15 cellular contexts compared by ENCODE assay signal in the genomic region with DNA sequence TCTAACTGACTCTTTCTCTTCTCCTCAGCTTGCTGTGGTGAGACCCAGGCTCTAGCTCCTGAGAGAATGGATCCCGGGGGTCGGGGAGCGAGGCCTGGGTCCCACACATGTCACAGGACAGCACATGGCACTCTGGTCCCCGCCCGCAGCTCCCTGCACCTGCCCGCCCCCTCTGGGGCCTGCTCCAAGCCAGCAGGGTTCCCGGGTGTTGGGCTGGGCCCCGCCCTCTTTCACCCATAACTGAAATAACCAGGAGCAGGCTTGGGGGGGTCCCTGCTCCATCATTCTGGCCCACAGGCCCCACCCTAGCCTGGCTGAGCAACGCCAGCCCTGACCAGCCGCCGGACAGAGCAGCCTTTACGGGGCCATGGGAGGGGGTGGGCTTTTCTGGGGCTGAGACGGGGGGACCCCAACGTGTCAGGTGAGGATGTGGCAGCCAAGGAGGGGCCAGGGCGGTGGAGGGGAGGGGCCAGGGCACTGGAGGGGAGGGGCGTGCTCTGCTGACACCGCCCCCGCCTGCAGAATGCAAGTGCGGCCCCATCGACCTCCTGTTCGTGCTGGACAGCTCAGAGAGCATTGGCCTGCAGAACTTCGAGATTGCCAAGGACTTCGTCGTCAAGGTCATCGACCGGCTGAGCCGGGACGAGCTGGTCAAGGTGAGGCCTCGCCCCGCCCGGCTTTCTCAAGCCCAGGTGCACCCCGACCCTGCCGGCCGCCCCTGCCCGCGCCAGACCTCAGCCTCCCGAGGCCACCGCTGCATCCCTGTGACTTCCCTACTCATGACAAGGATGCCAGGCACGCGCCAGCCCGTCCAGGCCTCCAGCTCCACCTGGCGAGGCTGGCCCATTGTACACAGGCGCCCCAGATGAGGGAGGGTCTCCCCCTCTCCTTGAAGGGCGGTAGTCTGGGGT. TPM values are rescaled to one million over a fixed set of nuclear protein-coding genes. Genes with fewer than 3 reads are reported as not detected.
DNase-seq lines count a peak whose midpoint lies in the region; ATAC-seq and TF ChIP-seq lines count a peak whose summit lies in the region.
"Had no signal": no experiment of that assay in that cellular context is flagged by ENCODE, and none has a peak within 500 bp of the region (broad histone marks: within the 10 kb centered on the region; RNA-seq: fewer than 3 reads in every experiment).

No MANE protein-coding gene starts in this region.

- peak; percentile 12 for ATAC-seq in left colon
- ATAC-seq in SK-N-SH treated with all-trans-retinoic acid at 6 μM for 48 hours: no peak
- ATAC-seq: foreskin keratinocyte, upper lobe of right lung had no signal

- H3K36me3 ChIP-seq in colonic mucosa (no peaks in the 10 kb centered on the region), testis (ENCODE audit: low read depth, missing control alignments) (no peaks in the 10 kb centered on the region)

- peak; percentile 45 for DNase-seq in activated effector memory CD4-positive, alpha-beta T cell treated with anti-CD3 and anti-CD28 coated beads, Interleukin-2, amount 50 U/mL, for 16 hours
- no peak for DNase-seq in activated effector memory CD4-positive, alpha-beta T cell treated with Interleukin-2 at 50 U/mL for 16 hours
- DNase-seq in colonic mucosa: peak; percentile 16
- DNase-seq in left colon: peak; percentile 7 to 30
- DNase-seq in testis: peak; percentile 26
- DNase-seq in SKM-1 treated with dmso at 0.1 percent for 144 hours (lab: John Stamatoyannopoulos, UW; ENCODE audit: unreplicated experiment): no peak
- no peak for DNase-seq in NCI-H1048 (lab: John Stamatoyannopoulos, UW)
- DNase-seq: activated CD4-positive, alpha-beta T cell treated with anti-CD3 and anti-CD28 coated beads, Interleukin-2, amount 10 ng/mL, durations not matched to agents 24 days and 14 days; activated naive CD8-positive, alpha-beta T cell treated with anti-CD3 and anti-CD28 coated beads for 36 hours; dermis blood vessel endothelial cell; foreskin keratinocyte; KG1; NCI-H2029; upper lobe of right lung had no signal

- H3K4me3 ChIP-seq in colonic mucosa: no peak overlapping the region
- H3K4me3 ChIP-seq in testis: no peak overlapping the region
- H3K4me3 ChIP-seq: upper lobe of right lung had no signal

- H3K27ac ChIP-seq in colonic mucosa: no peak overlapping the region
- no peak overlapping the region for H3K27ac ChIP-seq in testis
- H3K27ac ChIP-seq: foreskin keratinocyte, upper lobe of right lung had no signal

- H3K9me3 ChIP-seq in colonic mucosa (no peaks in the 10 kb centered on the region), testis (no peaks in the 10 kb centered on the region)
- H3K9me3 ChIP-seq: upper lobe of right lung had no signal

- TF ChIP-seq POLR2A in testis (IDR thresholded peaks at IDR 0.05): no peak

- no peaks in the 10 kb centered on the region for H3K27me3 ChIP-seq in colonic mucosa
- no peaks in the 10 kb centered on the region for H3K27me3 ChIP-seq in testis
- H3K27me3 ChIP-seq: foreskin keratinocyte, upper lobe of right lung had no signal

- no peak for TF ChIP-seq CTCF in colonic mucosa (IDR thresholded peaks at IDR 0.05)
- no peak for TF ChIP-seq CTCF in testis (IDR thresholded peaks at IDR 0.05)

- no peak overlapping the region for H3K9ac ChIP-seq in colonic mucosa (ENCODE audit: low read depth in 2 of 2, low read length in 2 of 2)

- intact Hi-C loops in colonic mucosa (cut with DNase I): no loop called here
- intact Hi-C loops in left colon (cut with DNase I, micrococcal nuclease): no loop called here
- intact Hi-C loops in testis (cut with DNase I; ENCODE audit: low total_unique reads): no loop called here

- 69% methylated on average over 44 of the region's 44 CpGs; no CpG with 5 or more reads in 1 of the 2 donors for WGBS in testis, 2 donors

- H3K4me1 ChIP-seq in colonic mucosa (no peaks in the 10 kb centered on the region), testis (no peaks in the 10 kb centered on the region)
- H3K4me1 ChIP-seq: foreskin keratinocyte, upper lobe of right lung had no signal

TF ChIP-seq in SK-N-SH treated with all-trans-retinoic acid at 6 μM for 48 hours, 23 proteins besides CTCF, POLR2A, EP300 and RAD21:
- TF ChIP-seq, protein P1, sequence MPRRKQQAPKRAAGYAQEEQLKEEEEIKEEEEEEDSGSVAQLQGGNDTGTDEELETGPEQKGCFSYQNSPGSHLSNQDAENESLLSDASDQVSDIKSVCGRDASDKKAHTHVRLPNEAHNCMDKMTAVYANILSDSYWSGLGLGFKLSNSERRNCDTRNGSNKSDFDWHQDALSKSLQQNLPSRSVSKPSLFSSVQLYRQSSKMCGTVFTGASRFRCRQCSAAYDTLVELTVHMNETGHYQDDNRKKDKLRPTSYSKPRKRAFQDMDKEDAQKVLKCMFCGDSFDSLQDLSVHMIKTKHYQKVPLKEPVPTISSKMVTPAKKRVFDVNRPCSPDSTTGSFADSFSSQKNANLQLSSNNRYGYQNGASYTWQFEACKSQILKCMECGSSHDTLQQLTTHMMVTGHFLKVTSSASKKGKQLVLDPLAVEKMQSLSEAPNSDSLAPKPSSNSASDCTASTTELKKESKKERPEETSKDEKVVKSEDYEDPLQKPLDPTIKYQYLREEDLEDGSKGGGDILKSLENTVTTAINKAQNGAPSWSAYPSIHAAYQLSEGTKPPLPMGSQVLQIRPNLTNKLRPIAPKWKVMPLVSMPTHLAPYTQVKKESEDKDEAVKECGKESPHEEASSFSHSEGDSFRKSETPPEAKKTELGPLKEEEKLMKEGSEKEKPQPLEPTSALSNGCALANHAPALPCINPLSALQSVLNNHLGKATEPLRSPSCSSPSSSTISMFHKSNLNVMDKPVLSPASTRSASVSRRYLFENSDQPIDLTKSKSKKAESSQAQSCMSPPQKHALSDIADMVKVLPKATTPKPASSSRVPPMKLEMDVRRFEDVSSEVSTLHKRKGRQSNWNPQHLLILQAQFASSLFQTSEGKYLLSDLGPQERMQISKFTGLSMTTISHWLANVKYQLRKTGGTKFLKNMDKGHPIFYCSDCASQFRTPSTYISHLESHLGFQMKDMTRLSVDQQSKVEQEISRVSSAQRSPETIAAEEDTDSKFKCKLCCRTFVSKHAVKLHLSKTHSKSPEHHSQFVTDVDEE (CRISPR knock-in tag; IDR thresholded peaks at IDR 0.05): no peak
- TF ChIP-seq ZNF70 (CRISPR knock-in tag; IDR thresholded peaks at IDR 0.05) (no peak), ZC3H10 (CRISPR knock-in tag; IDR thresholded peaks at IDR 0.05) (no peak), PPARA (CRISPR knock-in tag; IDR thresholded peaks at IDR 0.05; ENCODE audit: borderline replicate concordance) (no peak), TCF4 (CRISPR knock-in tag; IDR thresholded peaks at IDR 0.05; ENCODE audit: borderline replicate concordance) (no peak), ZNF8 (CRISPR knock-in tag; IDR thresholded peaks at IDR 0.05) (no peak), CREB5 (CRISPR knock-in tag; IDR thresholded peaks at IDR 0.05; ENCODE audit: low read depth) (no peak)
TF ChIP-seq in SK-N-SH treated with all-trans-retinoic acid at 6 μM for 48 hours: peak in this region for 0.

RNA-seq across cellular contexts. Expression of gene COL6A1, which starts 19.4 kb away (rescaled TPM):
- total RNA-seq in colonic mucosa (100 to 1,000 TPM in 1 of 2 donors, 10 to 100 TPM in 1; 39.8 to 131 TPM), left colon (100 to 1,000 TPM in 1 of 2 donors, 10 to 100 TPM in 1; 32.2 to 111 TPM), testis (100 to 1,000 TPM; 166 to 178 TPM)
- 197 TPM for polyA plus RNA-seq in testis (ENCODE audit: insufficient read depth, low read depth, low replicate concordance)

Comparison
In these comparisons a context has a peak if more than half of its experiments do, and no peak if none do; other contexts are left out.
1. DNase-seq: peak in activated effector memory CD4-positive, alpha-beta T cell treated with anti-CD3 and anti-CD28 coated beads, Interleukin-2, amount 50 U/mL, for 16 hours (single experiment), colonic mucosa (single experiment), left colon (2 of 2) and testis (single experiment); none in activated effector memory CD4-positive, alpha-beta T cell treated with Interleukin-2 at 50 U/mL for 16 hours (single experiment), SKM-1 treated with dmso at 0.1 percent for 144 hours (single experiment) and NCI-H1048 (single experiment).